Comparison of ENCODE assay signal across 7 cellular contexts in genomic region chr16:66517586-66518263, GRCh38. TPM values are rescaled to one million over a fixed set of nuclear protein-coding genes. Genes with fewer than 3 reads are reported as not detected.
DNase-seq lines count a peak whose midpoint lies in the region; ATAC-seq lines count a peak whose summit lies in the region.

No MANE protein-coding gene starts in this region.

- peaks cover 4% of the 10 kb centered on the region; the same call in 1 of the 2 replicates for H3K9me3 ChIP-seq in HUES6 (ENCODE audit: control insufficient read depth, insufficient read depth, low read depth, low read length)

- no peak for DNase-seq in left colon
- DNase-seq in stimulated activated naive CD8-positive, alpha-beta T cell treated with anti-CD3 and anti-CD28 coated beads, Interleukin-15, amount 100 ng/mL, for 72 hours: no peak
- no peak for DNase-seq in NCI-H345 treated with DMSO at 0.1 percent for 48 hours (lab: John Stamatoyannopoulos, UW; ENCODE audit: unreplicated experiment)
- no peak for DNase-seq in foreskin melanocyte

- H3K36me3 ChIP-seq in HUES6 (ENCODE audit: control insufficient read depth, insufficient read depth, low read length): no peaks in the 10 kb centered on the region

- peaks cover 58% of the 10 kb centered on the region for H3K4me1 Mint-ChIP-seq in activated T-helper 17 cell treated with anti-CD3 and anti-CD28 coated beads, Interleukin-2, amount 50 U/mL, for 72 hours
- H3K4me1 Mint-ChIP-seq in stimulated activated naive CD8-positive, alpha-beta T cell treated with anti-CD3 and anti-CD28 coated beads, Interleukin-15, amount 100 ng/mL, for 72 hours: peaks cover 76% of the 10 kb centered on the region

- peaks cover 21% of the 10 kb centered on the region for H3K4me1 ChIP-seq in HUES6 (ENCODE audit: control insufficient read depth, insufficient read depth, low read length)

- H3K4me3 ChIP-seq in HUES6 (ENCODE audit: low read depth, low read length): no peak overlapping the region

- ATAC-seq in activated T-helper 17 cell treated with anti-CD3 and anti-CD28 coated beads, Interleukin-2, amount 50 U/mL, for 72 hours (replicated peaks): no peak
- peak; percentile 1 for ATAC-seq in left colon
- no peak for ATAC-seq in stimulated activated naive CD8-positive, alpha-beta T cell treated with anti-CD3 and anti-CD28 coated beads, Interleukin-15, amount 100 ng/mL, for 72 hours
- no peak for ATAC-seq in GM21367 (IDR thresholded peaks at IDR 0.05; ENCODE audit: unreplicated experiment)

- intact Hi-C loops in left colon (cut with DNase I, micrococcal nuclease): no loop called here

- peak overlapping the region; percentile 86 for H3K4me3 Mint-ChIP-seq in activated T-helper 17 cell treated with anti-CD3 and anti-CD28 coated beads, Interleukin-2, amount 50 U/mL, for 72 hours
- peak overlapping the region; percentile 88 to 92 for H3K4me3 Mint-ChIP-seq in stimulated activated naive CD8-positive, alpha-beta T cell treated with anti-CD3 and anti-CD28 coated beads, Interleukin-15, amount 100 ng/mL, for 72 hours

- H3K27ac ChIP-seq in HUES6 (ENCODE audit: low read depth, low read length): 0 out of 2 replicates have a peak overlapping the region, but pooled peaks have one; percentile 42

- peak overlapping the region; percentile 96 for H3K27ac Mint-ChIP-seq in activated T-helper 17 cell treated with anti-CD3 and anti-CD28 coated beads, Interleukin-2, amount 50 U/mL, for 72 hours
- H3K27ac Mint-ChIP-seq in stimulated activated naive CD8-positive, alpha-beta T cell treated with anti-CD3 and anti-CD28 coated beads, Interleukin-15, amount 100 ng/mL, for 72 hours: peak overlapping the region; percentile 98 to 99

- H3K9me3 Mint-ChIP-seq in activated T-helper 17 cell treated with anti-CD3 and anti-CD28 coated beads, Interleukin-2, amount 50 U/mL, for 72 hours: no peaks in the 10 kb centered on the region
- H3K9me3 Mint-ChIP-seq in stimulated activated naive CD8-positive, alpha-beta T cell treated with anti-CD3 and anti-CD28 coated beads, Interleukin-15, amount 100 ng/mL, for 72 hours: no peaks in the 10 kb centered on the region

- no peak overlapping the region for H3K9ac ChIP-seq in HUES6 (ENCODE audit: low read length)

- peaks cover 8% of the 10 kb centered on the region for H3K36me3 Mint-ChIP-seq in activated T-helper 17 cell treated with anti-CD3 and anti-CD28 coated beads, Interleukin-2, amount 50 U/mL, for 72 hours (ENCODE audit: low read depth)

- no peaks in the 10 kb centered on the region for H3K27me3 ChIP-seq in HUES6 (ENCODE audit: control insufficient read depth, insufficient read depth, low read length)

- H3K27me3 Mint-ChIP-seq in activated T-helper 17 cell treated with anti-CD3 and anti-CD28 coated beads, Interleukin-2, amount 50 U/mL, for 72 hours: no peaks in the 10 kb centered on the region
- no peaks in the 10 kb centered on the region for H3K27me3 Mint-ChIP-seq in stimulated activated naive CD8-positive, alpha-beta T cell treated with anti-CD3 and anti-CD28 coated beads, Interleukin-15, amount 100 ng/mL, for 72 hours

RNA-seq across cellular contexts. Expression of gene TK2, which starts 32.2 kb away (rescaled TPM):
- 1 to 10 TPM; 5.7 to 6.6 TPM for total RNA-seq in activated T-helper 17 cell treated with anti-CD3 and anti-CD28 coated beads, Interleukin-2, amount 50 U/mL, for 72 hours
- 10 to 100 TPM; 14.5 to 19.2 TPM for total RNA-seq in left colon

RNA-seq across cellular contexts. Expression of gene CKLF, which starts 34.7 kb away (rescaled TPM):
- 100 to 1,000 TPM; 117 to 155 TPM for total RNA-seq in activated T-helper 17 cell treated with anti-CD3 and anti-CD28 coated beads, Interleukin-2, amount 50 U/mL, for 72 hours
- 10 to 100 TPM; 27.5 to 31.8 TPM for total RNA-seq in left colon

RNA-seq across cellular contexts. Expression of gene CMTM1, which starts 48.5 kb away (rescaled TPM):
- 10 to 100 TPM; 15.8 to 15.9 TPM for total RNA-seq in activated T-helper 17 cell treated with anti-CD3 and anti-CD28 coated beads, Interleukin-2, amount 50 U/mL, for 72 hours
- 1 to 10 TPM; 3.4 to 4.9 TPM for total RNA-seq in left colon
